In the genomic region with DNA sequence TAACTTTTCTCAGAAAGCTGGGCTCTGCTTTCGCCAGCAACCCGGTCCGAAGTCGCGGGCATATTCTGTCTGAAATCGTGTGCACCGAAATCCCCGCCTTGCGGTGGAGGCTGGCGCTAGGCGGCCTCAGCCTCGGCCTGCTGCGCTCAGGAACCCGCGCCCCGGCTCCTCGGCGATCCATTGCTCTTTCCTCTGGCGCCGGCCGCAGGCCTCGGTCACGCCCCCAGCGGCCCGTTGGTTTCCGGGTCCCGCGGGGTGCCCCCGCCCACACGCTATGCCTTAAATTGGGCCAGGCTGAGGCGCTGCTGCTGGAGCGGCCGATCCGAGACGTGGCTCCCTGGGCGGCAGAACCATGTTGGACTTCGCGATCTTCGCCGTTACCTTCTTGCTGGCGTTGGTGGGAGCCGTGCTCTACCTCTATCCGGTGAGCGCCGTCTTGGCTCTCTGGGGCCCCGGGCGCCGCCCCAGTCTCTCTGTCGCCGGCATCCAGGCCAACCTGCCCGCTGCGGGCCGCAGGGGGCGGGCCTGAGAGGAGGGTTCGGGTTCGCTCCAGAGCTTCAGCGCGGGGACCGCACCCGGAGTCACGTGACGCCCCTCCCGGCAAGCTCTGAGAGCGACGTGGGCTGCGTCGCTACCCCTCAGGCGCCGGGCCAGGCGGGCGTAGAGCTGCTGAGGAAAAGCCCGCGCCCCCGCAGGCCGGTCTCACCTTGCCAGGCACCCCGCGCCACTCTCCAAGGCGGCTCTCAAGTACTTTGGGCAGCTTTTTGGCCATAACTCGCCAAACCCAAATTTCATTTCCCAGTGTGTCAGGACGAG, we compare ENCODE assay signal across 8 cellular contexts.
DNase-seq lines count a peak whose midpoint lies in the region; ATAC-seq and TF ChIP-seq lines count a peak whose summit lies in the region.

A gene with protein sequence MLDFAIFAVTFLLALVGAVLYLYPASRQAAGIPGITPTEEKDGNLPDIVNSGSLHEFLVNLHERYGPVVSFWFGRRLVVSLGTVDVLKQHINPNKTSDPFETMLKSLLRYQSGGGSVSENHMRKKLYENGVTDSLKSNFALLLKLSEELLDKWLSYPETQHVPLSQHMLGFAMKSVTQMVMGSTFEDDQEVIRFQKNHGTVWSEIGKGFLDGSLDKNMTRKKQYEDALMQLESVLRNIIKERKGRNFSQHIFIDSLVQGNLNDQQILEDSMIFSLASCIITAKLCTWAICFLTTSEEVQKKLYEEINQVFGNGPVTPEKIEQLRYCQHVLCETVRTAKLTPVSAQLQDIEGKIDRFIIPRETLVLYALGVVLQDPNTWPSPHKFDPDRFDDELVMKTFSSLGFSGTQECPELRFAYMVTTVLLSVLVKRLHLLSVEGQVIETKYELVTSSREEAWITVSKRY (plus strand): TSS at position 308 of the 816 bp plus-strand sequence. CDS start 45 bp downstream, at position 353.

- peak; percentile 40 for TF ChIP-seq CTCF in AG09319 (IDR thresholded peaks at IDR 0.05; ENCODE audit: low read depth, low read length)

- DNase-seq in AG09319 (ENCODE audit: extremely low read depth, low read depth), result peak; percentile 88
- peak; percentile 96 for DNase-seq in NCI-H345 (lab: John Stamatoyannopoulos, UW)
- DNase-seq in activated CD4-positive, CD25-positive, alpha-beta regulatory T cell (lab: John Stamatoyannopoulos, UW), result peak; percentile 92 to 96 (median 95)
- DNase-seq in central memory CD4-positive, alpha-beta T cell, result peak; percentile 97
- peak; percentile 98 for DNase-seq in islet precursor cell
- peak; percentile 94 to 98 (median 95) for DNase-seq in stimulated activated CD4-positive, alpha-beta T cell treated with anti-CD3 and anti-CD28 coated beads, Interleukin-12 subunit alpha, Interleukin-12 subunit beta, amount 100 ng/mL, for 48 hours (ENCODE audit: low read depth in 2 of 3, low spot score in 1 of 3)

- ATAC-seq in GM19023 (IDR thresholded peaks at IDR 0.05; ENCODE audit: unreplicated experiment), result peak; percentile 90
- ATAC-seq in HG03280 (IDR thresholded peaks at IDR 0.05; ENCODE audit: unreplicated experiment), result peak; percentile 86

Comparison
In these comparisons a context has a peak if more than half of its experiments do, and no peak if none do; other contexts are left out.
1. Peak in every context shown above with its lines: DNase-seq and ATAC-seq.